ENCODE assay signal across 9 cellular contexts in the genomic region with DNA sequence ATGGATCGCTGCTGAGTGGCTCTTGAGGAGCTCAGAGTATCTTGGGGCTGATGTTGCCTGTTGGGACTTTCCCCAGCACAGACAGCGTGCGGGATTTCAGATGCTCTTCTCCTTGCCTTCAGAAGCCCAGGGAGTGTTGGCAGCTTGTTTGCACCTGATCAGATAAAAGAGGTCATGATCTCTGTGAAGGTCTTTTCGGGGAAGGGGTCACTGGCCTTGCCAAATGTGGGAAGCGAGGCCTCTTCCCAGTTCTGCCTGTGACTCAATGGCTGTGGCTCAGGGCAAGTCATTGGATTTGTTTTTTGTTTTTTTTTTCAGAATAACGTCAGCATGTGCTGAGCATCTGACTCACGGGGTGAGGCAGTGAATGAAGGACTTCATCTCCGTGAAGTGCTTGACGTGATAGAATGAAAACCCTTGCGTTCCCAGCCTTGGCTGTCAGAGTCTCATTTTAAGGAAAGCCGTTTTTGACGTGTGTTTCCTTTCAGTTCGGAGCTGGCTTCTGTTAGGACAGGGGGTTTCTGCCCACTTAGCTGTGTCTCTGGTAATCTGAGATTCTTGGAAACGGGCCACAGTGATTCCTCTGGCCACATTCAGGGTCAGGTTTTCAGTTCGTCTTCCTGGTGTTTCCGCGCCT. TPM values are rescaled to one million over a fixed set of nuclear protein-coding genes. Genes with fewer than 3 reads are reported as not detected.
DNase-seq lines count a peak whose midpoint lies in the region; ATAC-seq and TF ChIP-seq lines count a peak whose summit lies in the region.
"Had no signal": no experiment of that assay in that cellular context is flagged by ENCODE, and none has a peak within 500 bp of the region (broad histone marks: within the 10 kb centered on the region; RNA-seq: fewer than 3 reads in every experiment).

No MANE protein-coding gene starts in this region.

- intact Hi-C loops in left lung (cut with DNase I), result no loop called here
- intact Hi-C loops in upper lobe of right lung (cut with DNase I), result no loop called here

- no peaks in the 10 kb centered on the region for H3K9me3 Mint-ChIP-seq in activated naive CD4-positive, alpha-beta T cell treated with anti-CD3 and anti-CD28 coated beads, Interleukin-2, amount 50 U/mL, for 24 hours
- H3K9me3 Mint-ChIP-seq in chondrocyte (ENCODE audit: low read depth), result no peaks in the 10 kb centered on the region

- H3K4me3 Mint-ChIP-seq in activated naive CD4-positive, alpha-beta T cell treated with anti-CD3 and anti-CD28 coated beads, Interleukin-2, amount 50 U/mL, for 24 hours, result no peak overlapping the region
- peak overlapping the region; percentile 54 for H3K4me3 Mint-ChIP-seq in chondrocyte (ENCODE audit: unreplicated experiment)

- H3K4me1 Mint-ChIP-seq in activated naive CD4-positive, alpha-beta T cell treated with anti-CD3 and anti-CD28 coated beads, Interleukin-2, amount 50 U/mL, for 24 hours, result peaks cover 70% of the 10 kb centered on the region
- peaks cover 74% of the 10 kb centered on the region for H3K4me1 Mint-ChIP-seq in chondrocyte (ENCODE audit: low read depth)

- H3K27me3 Mint-ChIP-seq in activated naive CD4-positive, alpha-beta T cell treated with anti-CD3 and anti-CD28 coated beads, Interleukin-2, amount 50 U/mL, for 24 hours, result no peaks in the 10 kb centered on the region
- H3K27me3 Mint-ChIP-seq in chondrocyte (ENCODE audit: low read depth), result no peaks in the 10 kb centered on the region

- peaks cover 19 to 54% of the 10 kb centered on the region in 2 donors for H3K4me1 ChIP-seq in left lung
- peaks cover 26% of the 10 kb centered on the region for H3K4me1 ChIP-seq in upper lobe of right lung
- peaks cover 23% of the 10 kb centered on the region for H3K4me1 ChIP-seq in BE2C

- no peaks in the 10 kb centered on the region for H3K27me3 ChIP-seq in left lung
- no peaks in the 10 kb centered on the region for H3K27me3 ChIP-seq in upper lobe of right lung
- H3K27me3 ChIP-seq in BE2C, result no peaks in the 10 kb centered on the region

- H3K36me3 ChIP-seq in left lung, result peaks cover 0 to 15% of the 10 kb centered on the region in 2 donors
- H3K36me3 ChIP-seq in upper lobe of right lung, result no peaks in the 10 kb centered on the region
- peaks cover 4% of the 10 kb centered on the region for H3K36me3 ChIP-seq in BE2C

- H3K4me3 ChIP-seq in left lung (no peak overlapping the region), upper lobe of right lung (no peak overlapping the region), BE2C (ENCODE audit: low read depth, low read length) (no peak overlapping the region)

- DNase-seq in activated naive CD4-positive, alpha-beta T cell treated with Interleukin-2 at 50 U/mL for 16 hours, result no peak
- DNase-seq in chondrocyte (ENCODE audit: low spot score) (no peak), left lung (no peak), upper lobe of right lung (no peak), BE2C (no peak)

- TF ChIP-seq CTCF in chondrocyte (IDR thresholded peaks at IDR 0.05) (no peak), left lung (IDR thresholded peaks at IDR 0.05) (no peak), upper lobe of right lung (IDR thresholded peaks at IDR 0.05) (no peak), BE2C (IDR thresholded peaks at IDR 0.05; ENCODE audit: low read depth, low read length) (no peak)

- H3K36me3 Mint-ChIP-seq in activated naive CD4-positive, alpha-beta T cell treated with anti-CD3 and anti-CD28 coated beads, Interleukin-2, amount 50 U/mL, for 24 hours, result peaks cover 20% of the 10 kb centered on the region
- peaks cover 6% of the 10 kb centered on the region for H3K36me3 Mint-ChIP-seq in chondrocyte (ENCODE audit: low read depth)

- peak overlapping the region; percentile 23 for H3K27ac Mint-ChIP-seq in activated naive CD4-positive, alpha-beta T cell treated with anti-CD3 and anti-CD28 coated beads, Interleukin-2, amount 50 U/mL, for 24 hours
- peak overlapping the region; percentile 97 for H3K27ac Mint-ChIP-seq in chondrocyte (ENCODE audit: unreplicated experiment)

- H3K27ac ChIP-seq in left lung (peak overlapping the region; percentile 29 to 71), upper lobe of right lung (peak overlapping the region; percentile 37)
- H3K27ac ChIP-seq: C4-2B had no signal

- no peaks in the 10 kb centered on the region for H3K9me3 ChIP-seq in left lung
- no peaks in the 10 kb centered on the region for H3K9me3 ChIP-seq in upper lobe of right lung
- H3K9me3 ChIP-seq in BE2C, result no peaks in the 10 kb centered on the region

- ATAC-seq in left lung (peak; percentile 75), upper lobe of right lung (peak; percentile 52), HG02852 (IDR thresholded peaks at IDR 0.05; ENCODE audit: unreplicated experiment) (no peak), HG03520 (IDR thresholded peaks at IDR 0.05; ENCODE audit: unreplicated experiment) (no peak)

RNA-seq across cellular contexts. Expression of a gene that starts 46.7 kb away (rescaled TPM):
- total RNA-seq in chondrocyte, result 210 to 276 TPM (median 223 TPM) in 3 replicates
- 100 to 1,000 TPM in 1 of 2 donors, 10 to 100 TPM in 1; 79.5 to 114 TPM for total RNA-seq in left lung
- 55.1 TPM for total RNA-seq in upper lobe of right lung
- polyA plus RNA-seq in BE2C (2012; ENCODE audit: insufficient read depth, insufficient read length, low read depth), result 49.5 TPM

Comparison
In these comparisons a context has a peak if more than half of its experiments do, and no peak if none do; other contexts are left out.
1. ATAC-seq: peak in left lung (single experiment) and upper lobe of right lung (single experiment); none in HG02852 (single experiment) and HG03520 (single experiment).